20 cellular contexts compared by ENCODE assay signal in genomic region chr6:170187669-170188566, GRCh38.
DNase-seq lines count a peak whose midpoint lies in the region; ATAC-seq and TF ChIP-seq lines count a peak whose summit lies in the region.
"Had no signal": no experiment of that assay in that cellular context is flagged by ENCODE, and none has a peak within 500 bp of the region (broad histone marks: within the 10 kb centered on the region; RNA-seq: fewer than 3 reads in every experiment).

No MANE protein-coding gene starts in this region.

- H3K27ac Mint-ChIP-seq in natural killer cell, result no peak overlapping the region
- H3K27ac Mint-ChIP-seq in natural killer cell treated with Interleukin-12 subunit alpha and Interleukin-12 subunit beta and Interleukin-15 and Interleukin-18, amount 100 ng/mL, for 72 hours, result no peak overlapping the region
- H3K27ac Mint-ChIP-seq: B cell had no signal

- H3K36me3 ChIP-seq in esophagus muscularis mucosa (no peaks in the 10 kb centered on the region), osteoblast (ENCODE audit: insufficient read depth, low read length) (no peaks in the 10 kb centered on the region), MG63 (no peaks in the 10 kb centered on the region), Karpas-422 (ENCODE audit: insufficient read depth, low read length) (no peaks in the 10 kb centered on the region)
- H3K36me3 ChIP-seq: Peyer's patch had no signal

- H3K79me2 ChIP-seq in osteoblast (ENCODE audit: insufficient read depth, low read length) (no peaks in the 10 kb centered on the region), Karpas-422 (ENCODE audit: low read length) (no peaks in the 10 kb centered on the region)

- H3K27me3 ChIP-seq in esophagus muscularis mucosa (peaks cover 0 to 13% (median 0%) of the 10 kb centered on the region in 4 donors), osteoblast (ENCODE audit: insufficient read depth, low read length) (no peaks in the 10 kb centered on the region), MG63 (no peaks in the 10 kb centered on the region), Karpas-422 (ENCODE audit: low read length) (no peaks in the 10 kb centered on the region)
- H3K27me3 ChIP-seq: Peyer's patch had no signal

- no peaks in the 10 kb centered on the region for H3K9me2 ChIP-seq in Karpas-422 (replicated peaks; ENCODE audit: insufficient read depth, low read length)

- H3K4me1 ChIP-seq in esophagus muscularis mucosa (no peaks in the 10 kb centered on the region), osteoblast (ENCODE audit: insufficient read depth, low read length) (no peaks in the 10 kb centered on the region), Karpas-422 (ENCODE audit: low read length) (no peaks in the 10 kb centered on the region)
- H3K4me1 ChIP-seq: A549, Peyer's patch had no signal

- no peak overlapping the region for H3K9ac ChIP-seq in Karpas-422 (ENCODE audit: low read length)

- no peaks in the 10 kb centered on the region for H3K36me3 Mint-ChIP-seq in natural killer cell
- H3K36me3 Mint-ChIP-seq in natural killer cell treated with Interleukin-12 subunit alpha and Interleukin-12 subunit beta and Interleukin-15 and Interleukin-18, amount 100 ng/mL, for 72 hours, result peaks cover 8% of the 10 kb centered on the region
- H3K36me3 Mint-ChIP-seq: CD14-positive monocyte had no signal

- no peak overlapping the region for H3K27ac ChIP-seq in esophagus muscularis mucosa (replicated peaks in 1 of 4)
- H3K27ac ChIP-seq in osteoblast (ENCODE audit: low read depth, low read length), result no peak overlapping the region
- H3K27ac ChIP-seq in Karpas-422 (ENCODE audit: low read length), result no peak overlapping the region
- H3K27ac ChIP-seq: A549, Peyer's patch had no signal

- no peak for TF ChIP-seq CTCF in natural killer cell (IDR thresholded peaks at IDR 0.05)
- no peak for TF ChIP-seq CTCF in esophagus muscularis mucosa (IDR thresholded peaks at IDR 0.05)
- no peak for TF ChIP-seq CTCF in osteoblast (IDR thresholded peaks at IDR 0.05; ENCODE audit: extremely low read depth, low read depth, low read length)

- DNase-seq in natural killer cell, result peak; percentile 13
- DNase-seq in natural killer cell treated with Interleukin-12 subunit alpha and Interleukin-12 subunit beta and Interleukin-15 and Interleukin-18, amount 100 ng/mL, for 72 hours (ENCODE audit: low spot score), result no peak
- peak; percentile 70 for DNase-seq in esophagus muscularis mucosa (ENCODE audit: extremely low spot score)
- peak; percentile 71 for DNase-seq in osteoblast (ENCODE audit: insufficient read length, low spot score, missing footprints)
- no peak for DNase-seq in MG63
- no peak for DNase-seq in Karpas-422
- DNase-seq in cortex of kidney (lab: John Stamatoyannopoulos, UW), result no peak
- DNase-seq: DMS53, GF-D8, Kasumi-1, NCI-H1417, NCI-H1694 treated with DMSO at 0.1 percent for 48 hours, NCI-H2081 treated with DMSO at 0.1 percent for 48 hours, NCI-H446, NCI-H526 had no signal

- H3K4me3 ChIP-seq in esophagus muscularis mucosa, result no peak overlapping the region
- no peak overlapping the region for H3K4me3 ChIP-seq in osteoblast (ENCODE audit: insufficient read depth, low read length)
- H3K4me3 ChIP-seq in MG63, result no peak overlapping the region
- H3K4me3 ChIP-seq in Karpas-422 (ENCODE audit: low read length), result no peak overlapping the region
- H3K4me3 ChIP-seq: A549, Peyer's patch had no signal

- H3K4me1 Mint-ChIP-seq in natural killer cell, result peaks cover 16 to 19% of the 10 kb centered on the region in 2 donors
- H3K4me1 Mint-ChIP-seq in natural killer cell treated with Interleukin-12 subunit alpha and Interleukin-12 subunit beta and Interleukin-15 and Interleukin-18, amount 100 ng/mL, for 72 hours (ENCODE audit: low read depth in 2 of 2), result peaks cover 7 to 11% of the 10 kb centered on the region in 2 donors
- H3K4me1 Mint-ChIP-seq: B cell, CD14-positive monocyte had no signal

- no peak overlapping the region for H2AFZ ChIP-seq in osteoblast (ENCODE audit: low read length)
- no peak overlapping the region for H2AFZ ChIP-seq in Karpas-422 (ENCODE audit: low read length)

- H3K9me3 Mint-ChIP-seq in natural killer cell, result peaks cover 5% of the 10 kb centered on the region in 2 donors
- peaks cover 5% of the 10 kb centered on the region for H3K9me3 Mint-ChIP-seq in natural killer cell treated with Interleukin-12 subunit alpha and Interleukin-12 subunit beta and Interleukin-15 and Interleukin-18, amount 100 ng/mL, for 72 hours

- intact Hi-C loops in natural killer cell (cut with micrococcal nuclease), result no loop called here
- intact Hi-C loops in esophagus muscularis mucosa (cut with DNase I), result no loop called here

- peaks cover 7 to 10% of the 10 kb centered on the region in 2 donors for H3K27me3 Mint-ChIP-seq in natural killer cell (ENCODE audit: low read depth in 2 of 2)
- peaks cover 0 to 4% of the 10 kb centered on the region in 2 donors for H3K27me3 Mint-ChIP-seq in natural killer cell treated with Interleukin-12 subunit alpha and Interleukin-12 subunit beta and Interleukin-15 and Interleukin-18, amount 100 ng/mL, for 72 hours

- H3K4me3 Mint-ChIP-seq in natural killer cell, result no peak overlapping the region
- H3K4me3 Mint-ChIP-seq in natural killer cell treated with Interleukin-12 subunit alpha and Interleukin-12 subunit beta and Interleukin-15 and Interleukin-18, amount 100 ng/mL, for 72 hours, result no peak overlapping the region
- H3K4me3 Mint-ChIP-seq: B cell, CD14-positive monocyte had no signal

- WGBS in esophagus muscularis mucosa, result 92% methylated on average over 28 of the region's 28 CpGs

- TF ChIP-seq EP300 in esophagus muscularis mucosa (IDR thresholded peaks at IDR 0.05), result no peak

- H4K20me1 ChIP-seq in osteoblast (ENCODE audit: insufficient read depth, low read length) (no peaks in the 10 kb centered on the region), Karpas-422 (ENCODE audit: insufficient read depth, low read depth, low read length) (no peaks in the 10 kb centered on the region)

- no peak for TF ChIP-seq POLR2A in esophagus muscularis mucosa (IDR thresholded peaks at IDR 0.05; ENCODE audit: low read depth)

- H3K9me3 ChIP-seq in esophagus muscularis mucosa (no peaks in the 10 kb centered on the region), osteoblast (ENCODE audit: low read depth, low read length) (no peaks in the 10 kb centered on the region), MG63 (no peaks in the 10 kb centered on the region), Karpas-422 (ENCODE audit: low read length) (peaks cover 5% of the 10 kb centered on the region; the same call in 1 of the 2 replicates)
- H3K9me3 ChIP-seq: A549, Peyer's patch had no signal

- no peak overlapping the region for H3K4me2 ChIP-seq in osteoblast (ENCODE audit: insufficient read depth, low read length)
- no peak overlapping the region for H3K4me2 ChIP-seq in Karpas-422 (ENCODE audit: low read depth, low read length, poor library complexity, severe bottlenecking)
- H3K4me2 ChIP-seq: A549 had no signal

- ATAC-seq in natural killer cell, result no peak
- ATAC-seq in natural killer cell treated with Interleukin-12 subunit alpha and Interleukin-12 subunit beta and Interleukin-15 and Interleukin-18, amount 100 ng/mL, for 72 hours, result no peak
- no peak for ATAC-seq in GM21723 (IDR thresholded peaks at IDR 0.05; ENCODE audit: unreplicated experiment)
- ATAC-seq: A549 had no signal

Comparison
In these comparisons a context has a peak if more than half of its experiments do, and no peak if none do; other contexts are left out.
1. DNase-seq: peak in natural killer cell (single experiment), esophagus muscularis mucosa (single experiment) and osteoblast (single experiment); none in natural killer cell treated with Interleukin-12 subunit alpha and Interleukin-12 subunit beta and Interleukin-15 and Interleukin-18, amount 100 ng/mL, for 72 hours (single experiment), MG63 (single experiment), Karpas-422 (single experiment) and cortex of kidney (single experiment).